In the genomic region with DNA sequence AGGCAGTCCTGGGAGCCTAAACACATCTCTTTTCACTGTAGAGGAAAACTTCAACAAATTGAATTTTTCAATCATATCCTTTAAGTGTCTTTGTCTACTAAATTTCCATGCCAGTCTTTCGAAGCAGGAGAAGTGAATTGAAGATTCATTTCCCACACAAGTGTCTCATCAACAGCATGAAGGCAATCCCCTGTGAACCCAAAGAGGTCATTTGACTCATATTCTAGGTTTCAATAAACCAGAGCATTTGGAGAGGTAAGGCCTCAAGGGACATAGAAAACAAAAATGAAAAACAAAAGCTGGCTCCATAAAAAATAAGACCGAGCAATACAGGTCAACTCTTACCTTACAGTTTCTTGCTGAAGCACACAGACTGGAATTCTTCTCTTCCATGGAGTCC, we compare ENCODE assay signal across 16 cellular contexts.
DNase-seq lines count a peak whose midpoint lies in the region; ATAC-seq and TF ChIP-seq lines count a peak whose summit lies in the region.
"Had no signal": no experiment of that assay in that cellular context is flagged by ENCODE, and none has a peak within 500 bp of the region (broad histone marks: within the 10 kb centered on the region; RNA-seq: fewer than 3 reads in every experiment).

No MANE protein-coding gene starts in this region.

- 84 to 96% methylated on average over 2 of the region's 2 CpGs for WGBS in lower leg skin, 2 donors

- no peak overlapping the region for H3K4me3 ChIP-seq in lower leg skin (ENCODE audit: low read depth, poor library complexity, severe bottlenecking)

- ATAC-seq in activated naive CD4-positive, alpha-beta T cell treated with anti-CD3 and anti-CD28 coated beads, Interleukin-2, amount 50 U/mL, for 72 hours = peak; percentile 81 to 95
- ATAC-seq in GM21619 (IDR thresholded peaks at IDR 0.05; ENCODE audit: unreplicated experiment) = peak; percentile 84
- peak; percentile 61 for ATAC-seq in HG03135 (IDR thresholded peaks at IDR 0.05; ENCODE audit: unreplicated experiment)
- ATAC-seq in stimulated activated naive CD8-positive, alpha-beta T cell treated with anti-CD3 and anti-CD28 coated beads, Interleukin-15, Interleukin-2, amounts not matched to agents 100 U/mL and 50 U/mL, for 24 hours = peak; percentile 76
- ATAC-seq: right cardiac atrium had no signal

- H3K9me3 Mint-ChIP-seq in activated naive CD4-positive, alpha-beta T cell treated with anti-CD3 and anti-CD28 coated beads, Interleukin-2, amount 50 U/mL, for 72 hours = no peaks in the 10 kb centered on the region
- H3K9me3 Mint-ChIP-seq: activated B cell treated with CpG ODN at 0.5 μM for 24 hours, immature natural killer cell had no signal

- TF ChIP-seq CTCF in lower leg skin (IDR thresholded peaks at IDR 0.05) = no peak

- TF ChIP-seq POLR2A in lower leg skin (IDR thresholded peaks at IDR 0.05) = no peak

- no peaks in the 10 kb centered on the region for H3K36me3 Mint-ChIP-seq in activated naive CD4-positive, alpha-beta T cell treated with anti-CD3 and anti-CD28 coated beads, Interleukin-2, amount 50 U/mL, for 72 hours
- H3K36me3 Mint-ChIP-seq: immature natural killer cell had no signal

- DNase-seq in activated naive CD4-positive, alpha-beta T cell treated with anti-CD3 and anti-CD28 coated beads, Interleukin-2, amount 50 U/mL, for 72 hours (ENCODE audit: low spot score in 2 of 2) = no peak
- DNase-seq in activated naive CD4-positive, alpha-beta T cell treated with Interleukin-2 at 50 U/mL for 16 hours = no peak
- DNase-seq in stimulated activated naive CD8-positive, alpha-beta T cell treated with anti-CD3 and anti-CD28 coated beads, Interleukin-15, Interleukin-2, amounts not matched to agents 100 U/mL and 50 U/mL, for 24 hours = no peak
- DNase-seq in lower leg skin (ENCODE audit: low spot score in 2 of 2) (no peak), 8988T (no peak), NCI-H446 treated with DMSO at 0.1 percent for 48 hours (lab: John Stamatoyannopoulos, UW) (no peak)
- DNase-seq: activated B cell treated with CpG ODN at 0.5 μM for 24 hours, activated gamma-delta T cell, cerebellar nuclear complex, DMS53, immature natural killer cell, NCI-H510A, right cardiac atrium, SIG-M5 had no signal

- H3K27ac Mint-ChIP-seq in activated naive CD4-positive, alpha-beta T cell treated with anti-CD3 and anti-CD28 coated beads, Interleukin-2, amount 50 U/mL, for 72 hours = peak overlapping the region in 1 of 2 donors; percentile 63
- H3K27ac Mint-ChIP-seq: activated B cell treated with CpG ODN at 0.5 μM for 24 hours, immature natural killer cell had no signal

- intact Hi-C loops in lower leg skin (cut with DNase I; ENCODE audit: low total_unique reads) = no loop called here
